24 cellular contexts compared by ENCODE assay signal in genomic region chr20:34997774-34998173, GRCh38. TPM values are rescaled to one million over a fixed set of nuclear protein-coding genes. Genes with fewer than 3 reads are reported as not detected.
DNase-seq lines count a peak whose midpoint lies in the region; ATAC-seq and TF ChIP-seq lines count a peak whose summit lies in the region.
"Had no signal": no experiment of that assay in that cellular context is flagged by ENCODE, and none has a peak within 500 bp of the region (broad histone marks: within the 10 kb centered on the region; RNA-seq: fewer than 3 reads in every experiment).

No MANE protein-coding gene starts in this region.

- no peak overlapping the region for H3K4me3 ChIP-seq in gastrocnemius medialis
- no peak overlapping the region for H3K4me3 ChIP-seq in PC-9
- H3K4me3 ChIP-seq: SK-N-MC had no signal

- CTCF ChIA-PET in activated naive CD4-positive, alpha-beta T cell treated with anti-CD3 and anti-CD28 coated beads, Interleukin-2, amount 10 ng/mL, durations not matched to agents 7 days and 5 days (lab: Charles Lee): interaction anchor here (1.3 kb wide), 1 partner anchor 124 kb away, joined by 5 read pairs; no protein-coding TSS in a partner anchor
- CTCF ChIA-PET in PC-9 (lab: Charles Lee): no interaction called here

- no peaks in the 10 kb centered on the region for H3K9me2 ChIP-seq in PC-9 (ENCODE audit: insufficient read depth)

- H2AFZ ChIP-seq in PC-9: no peak overlapping the region

- ATAC-seq in activated naive CD4-positive, alpha-beta T cell treated with anti-CD3 and anti-CD28 coated beads, Interleukin-2, amount 50 U/mL, for 72 hours: no peak
- ATAC-seq in gastrocnemius medialis: no peak
- ATAC-seq: activated CD4-positive, CD25-positive, alpha-beta regulatory T cell treated with anti-CD3 and anti-CD28 coated beads, Interleukin-2, amount 50 U/mL, for 24 hours had no signal

- 0 out of 2 replicates have a peak, but pooled peaks cover 3% of the 10 kb centered on the region for H3F3A ChIP-seq in PC-9 (ENCODE audit: insufficient read depth, low read depth)

- in situ Hi-C loops in gastrocnemius medialis (cut with MboI; ENCODE audit: low sequenced_read_pairs in 4 of 4): no loop called here

- H3K9me3 ChIP-seq in gastrocnemius medialis (no peaks in the 10 kb centered on the region), PC-9 (ENCODE audit: insufficient read depth, low read depth) (no peaks in the 10 kb centered on the region)

- POLR2A ChIA-PET in PC-9 (lab: Charles Lee; ENCODE audit: unreplicated experiment): no interaction called here

- H3K27ac Mint-ChIP-seq in activated naive CD4-positive, alpha-beta T cell treated with anti-CD3 and anti-CD28 coated beads, Interleukin-2, amount 50 U/mL, for 72 hours: peak overlapping the region; percentile 68 to 89
- H3K27ac Mint-ChIP-seq in activated naive CD4-positive, alpha-beta T cell treated with anti-CD3 and anti-CD28 coated beads, Interleukin-2, amount 10 ng/mL, durations not matched to agents 7 days and 5 days: no peak overlapping the region
- peak overlapping the region; percentile 55 for H3K27ac Mint-ChIP-seq in activated naive CD8-positive, alpha-beta T cell
- H3K27ac Mint-ChIP-seq in endothelial cell (ENCODE audit: unreplicated experiment): peak overlapping the region; percentile 20
- H3K27ac Mint-ChIP-seq: HFFc6; T-helper 2 cell treated with Interferon-gamma antibody and Interleukin-4, amounts not matched to agents 5 μg/mL and 100 μg/mL, for 36 hours had no signal

- H3K4me1 Mint-ChIP-seq in activated naive CD4-positive, alpha-beta T cell treated with anti-CD3 and anti-CD28 coated beads, Interleukin-2, amount 10 ng/mL, durations not matched to agents 7 days and 5 days: no peaks in the 10 kb centered on the region
- H3K4me1 Mint-ChIP-seq in activated naive CD8-positive, alpha-beta T cell (ENCODE audit: low read depth): no peaks in the 10 kb centered on the region
- H3K4me1 Mint-ChIP-seq in endothelial cell (ENCODE audit: unreplicated experiment): peaks cover 5% of the 10 kb centered on the region

- peaks cover 13 to 15% of the 10 kb centered on the region in 2 donors for H3K4me1 ChIP-seq in gastrocnemius medialis
- no peaks in the 10 kb centered on the region for H3K4me1 ChIP-seq in PC-9 (replicated peaks; ENCODE audit: insufficient read depth)
- H3K4me1 ChIP-seq: foreskin keratinocyte had no signal

- H3K27me3 ChIP-seq in gastrocnemius medialis: no peaks in the 10 kb centered on the region
- H3K27me3 ChIP-seq in PC-9 (ENCODE audit: insufficient read depth, low read depth): no peaks in the 10 kb centered on the region

- no TSS peak for BruUV-seq in PC-9 (replicated peaks; lab: Mats Ljungman, UMichigan)

- no peak overlapping the region for H3K4me3 Mint-ChIP-seq in activated naive CD4-positive, alpha-beta T cell treated with anti-CD3 and anti-CD28 coated beads, Interleukin-2, amount 10 ng/mL, durations not matched to agents 7 days and 5 days
- H3K4me3 Mint-ChIP-seq in activated naive CD8-positive, alpha-beta T cell: no peak overlapping the region
- peak overlapping the region; percentile 38 for H3K4me3 Mint-ChIP-seq in endothelial cell (ENCODE audit: unreplicated experiment)
- H3K4me3 Mint-ChIP-seq: HFFc6; T-helper 2 cell treated with Interferon-gamma antibody and Interleukin-4, amounts not matched to agents 5 μg/mL and 100 μg/mL, for 36 hours had no signal

- no peak overlapping the region for H3K4me2 ChIP-seq in PC-9

- TF ChIP-seq CTCF in endothelial cell (IDR thresholded peaks at IDR 0.05; ENCODE audit: unreplicated experiment) (no peak), gastrocnemius medialis (IDR thresholded peaks at IDR 0.05 in 4 of 5, conservative IDR thresholded peaks at IDR 0.05 in 1 of 5) (no peak), PC-9 (conservative IDR thresholded peaks at IDR 0.05) (no peak)

- H3K36me3 ChIP-seq in gastrocnemius medialis: peaks cover 0 to 60% of the 10 kb centered on the region in 2 donors
- no peaks in the 10 kb centered on the region for H3K36me3 ChIP-seq in PC-9 (ENCODE audit: low read depth)

- intact Hi-C loops in gastrocnemius medialis (cut with DNase I; ENCODE audit: low total_unique reads) (no loop called here), PC-9 (cut with micrococcal nuclease; ENCODE audit: unreplicated experiment) (no loop called here)

- no peaks in the 10 kb centered on the region for H3K9me3 Mint-ChIP-seq in activated naive CD4-positive, alpha-beta T cell treated with anti-CD3 and anti-CD28 coated beads, Interleukin-2, amount 50 U/mL, for 72 hours
- no peaks in the 10 kb centered on the region for H3K9me3 Mint-ChIP-seq in activated naive CD4-positive, alpha-beta T cell treated with anti-CD3 and anti-CD28 coated beads, Interleukin-2, amount 10 ng/mL, durations not matched to agents 7 days and 5 days
- no peaks in the 10 kb centered on the region for H3K9me3 Mint-ChIP-seq in activated naive CD8-positive, alpha-beta T cell (ENCODE audit: low read depth)
- H3K9me3 Mint-ChIP-seq in endothelial cell (ENCODE audit: unreplicated experiment): no peaks in the 10 kb centered on the region
- H3K9me3 Mint-ChIP-seq: HFFc6; IgD-negative memory B cell; T-helper 2 cell treated with Interferon-gamma antibody and Interleukin-4, amounts not matched to agents 5 μg/mL and 100 μg/mL, for 36 hours had no signal

- TF ChIP-seq POLR2A in gastrocnemius medialis (IDR thresholded peaks at IDR 0.05): no peak

- H4K20me1 ChIP-seq in PC-9 (ENCODE audit: insufficient read depth): no peaks in the 10 kb centered on the region; the same call in 1 of the 2 replicates

- peaks cover 0 to 6% of the 10 kb centered on the region in 2 donors for H3K36me3 Mint-ChIP-seq in activated naive CD4-positive, alpha-beta T cell treated with anti-CD3 and anti-CD28 coated beads, Interleukin-2, amount 50 U/mL, for 72 hours
- peaks cover 27% of the 10 kb centered on the region for H3K36me3 Mint-ChIP-seq in activated naive CD4-positive, alpha-beta T cell treated with anti-CD3 and anti-CD28 coated beads, Interleukin-2, amount 10 ng/mL, durations not matched to agents 7 days and 5 days
- H3K36me3 Mint-ChIP-seq in activated naive CD8-positive, alpha-beta T cell: peaks cover 3% of the 10 kb centered on the region
- H3K36me3 Mint-ChIP-seq in endothelial cell (ENCODE audit: low read depth, unreplicated experiment): peaks cover 33% of the 10 kb centered on the region

- H3K27me3 Mint-ChIP-seq in activated naive CD4-positive, alpha-beta T cell treated with anti-CD3 and anti-CD28 coated beads, Interleukin-2, amount 10 ng/mL, durations not matched to agents 7 days and 5 days: no peaks in the 10 kb centered on the region
- H3K27me3 Mint-ChIP-seq in activated naive CD8-positive, alpha-beta T cell: no peaks in the 10 kb centered on the region
- peaks cover 16% of the 10 kb centered on the region for H3K27me3 Mint-ChIP-seq in endothelial cell (ENCODE audit: unreplicated experiment)
- H3K27me3 Mint-ChIP-seq: IgD-negative memory B cell had no signal

- no peaks in the 10 kb centered on the region for H3K79me2 ChIP-seq in PC-9 (ENCODE audit: low read depth)

- H3K27ac ChIP-seq in gastrocnemius medialis: peak overlapping the region; percentile 72 to 91 (median 84)
- H3K27ac ChIP-seq in PC-9: no peak overlapping the region
- H3K27ac ChIP-seq: C4-2B, epithelial cell of prostate, foreskin keratinocyte, HL-60, SK-N-MC had no signal

- no peak for DNase-seq in activated naive CD4-positive, alpha-beta T cell treated with anti-CD3 and anti-CD28 coated beads, Interleukin-2, amount 50 U/mL, for 72 hours (ENCODE audit: low spot score in 2 of 2)
- DNase-seq in activated naive CD4-positive, alpha-beta T cell treated with anti-CD3 and anti-CD28 coated beads, Interleukin-2, amount 10 ng/mL, durations not matched to agents 7 days and 5 days: no peak
- DNase-seq in endothelial cell (ENCODE audit: low spot score): no peak
- DNase-seq in gastrocnemius medialis: no peak
- DNase-seq in PC-9: no peak
- no peak for DNase-seq in HCEC 1CT
- DNase-seq in Kasumi-1 (lab: John Stamatoyannopoulos, UW): no peak
- DNase-seq: ACHN; activated gamma-delta T cell treated with Interleukin-2 at 50 U/mL for 16 hours; dermis blood vessel endothelial cell; HFFc6; NCI-H2029; NCI-H446 treated with DMSO at 0.1 percent for 48 hours; NK-92 treated with Interleukin-12 subunit alpha and Interleukin-12 subunit beta, amount 100 ng/mL, for 24 hours; stimulated activated CD4-positive, alpha-beta T cell treated with anti-CD3 and anti-CD28 coated beads, Interleukin-12 subunit alpha, Interleukin-12 subunit beta, amount 100 ng/mL, for 4 hours had no signal

RNA-seq across cellular contexts. Expression of gene MYH7B, which starts 42.1 kb away (rescaled TPM):
- total RNA-seq in activated naive CD4-positive, alpha-beta T cell treated with anti-CD3 and anti-CD28 coated beads, Interleukin-2, amount 50 U/mL, for 72 hours: under 1 TPM in 1 of 2 donors, not detected in 1; 0.70 TPM
- 0.51 TPM for total RNA-seq in endothelial cell (ENCODE audit: unreplicated experiment)
- total RNA-seq in gastrocnemius medialis: 1 to 10 TPM; 1.6 to 8.5 (median 3.3) TPM
- total RNA-seq in PC-9 (2021): 1.0 and 2.3 TPM in 2 replicates

RNA-seq across cellular contexts. Expression of gene GSS, which starts 42.2 kb away (rescaled TPM):
- 10 to 100 TPM; 59.7 to 74.2 TPM for total RNA-seq in activated naive CD4-positive, alpha-beta T cell treated with anti-CD3 and anti-CD28 coated beads, Interleukin-2, amount 50 U/mL, for 72 hours
- total RNA-seq in endothelial cell (ENCODE audit: unreplicated experiment) (48.3 TPM), gastrocnemius medialis (10 to 100 TPM; 14.1 to 33.0 (median 23.8) TPM), PC-9 (2021) (131 and 138 TPM in 2 replicates)
